14 cellular contexts compared by ENCODE assay signal in genomic region chr15:40285151-40285898, GRCh38. TPM values are rescaled to one million over a fixed set of nuclear protein-coding genes. Genes with fewer than 3 reads are reported as not detected.
DNase-seq lines count a peak whose midpoint lies in the region; ATAC-seq and TF ChIP-seq lines count a peak whose summit lies in the region.
"Had no signal": no experiment of that assay in that cellular context is flagged by ENCODE, and none has a peak within 500 bp of the region (broad histone marks: within the 10 kb centered on the region; RNA-seq: fewer than 3 reads in every experiment).

No MANE protein-coding gene starts in this region.

- H4K20me1 ChIP-seq in IMR-90 (ENCODE audit: insufficient read depth, low read length), result no peaks in the 10 kb centered on the region

- POLR2A ChIA-PET in IMR-90 (lab: Charles Lee; ENCODE audit: unreplicated experiment), result no interaction called here

- dilution Hi-C loops in IMR-90 (cut with HindIII; ENCODE audit: low sequenced_read_pairs, unreplicated experiment), result no loop called here

- H4K8ac ChIP-seq in IMR-90 (ENCODE audit: low read depth in 2 of 2, low read length in 2 of 2), result no peak overlapping the region

- no peak overlapping the region for H3K4me2 ChIP-seq in IMR-90 (ENCODE audit: low read depth, low read length)

- H2BK120ac ChIP-seq in IMR-90 (ENCODE audit: low read depth, low read length), result no peak overlapping the region

- in situ Hi-C loops in IMR-90 (cut with MboI; ENCODE audit: low sequenced_read_pairs), result no loop called here

- no peak overlapping the region for H3K56ac ChIP-seq in IMR-90 (ENCODE audit: extremely low read depth, insufficient read depth, low read length)

- DNase-seq in AG20443 (ENCODE audit: low spot score) (peak; percentile 58), IMR-90 (no peak), choroid plexus epithelial cell (ENCODE audit: low read depth) (peak; percentile 50), NCI-H146 (lab: John Stamatoyannopoulos, UW) (no peak), psoas muscle (no peak)
- DNase-seq: C1 segment of cervical spinal cord, GF-D8, NCI-H2081 treated with DMSO at 0.1 percent for 48 hours had no signal

- no peaks in the 10 kb centered on the region for H3K36me3 ChIP-seq in IMR-90 (ENCODE audit: control insufficient read depth, insufficient read depth, low read length)
- peaks cover 7% of the 10 kb centered on the region for H3K36me3 ChIP-seq in mesodermal cell (ENCODE audit: control insufficient read depth, insufficient read depth, low read length)
- no peaks in the 10 kb centered on the region for H3K36me3 ChIP-seq in psoas muscle (ENCODE audit: insufficient read depth in 1 of 2, low read depth in 1 of 2)

- H3K79me1 ChIP-seq in IMR-90 (ENCODE audit: low read depth in 1 of 2, low read length in 2 of 2), result no peaks in the 10 kb centered on the region

- no peak for TF ChIP-seq POLR2A in IMR-90 (IDR thresholded peaks at IDR 0.05; ENCODE audit: low read depth, low read length)

- no peak overlapping the region for H3K23ac ChIP-seq in IMR-90 (ENCODE audit: low read depth, low read length)

- H3K9me3 ChIP-seq in IMR-90 (ENCODE audit: control insufficient read depth, insufficient read depth, low read length), result no peaks in the 10 kb centered on the region
- no peaks in the 10 kb centered on the region for H3K9me3 ChIP-seq in mesodermal cell (ENCODE audit: control insufficient read depth, low read length)
- no peaks in the 10 kb centered on the region for H3K9me3 ChIP-seq in psoas muscle

- H2AFZ ChIP-seq in IMR-90 (replicated peaks; ENCODE audit: low read length, poor library complexity), result no peak overlapping the region

- ATAC-seq in IMR-90 (ENCODE audit: low read depth), result peak; percentile 35
- no peak for ATAC-seq in GM18861 (IDR thresholded peaks at IDR 0.05; ENCODE audit: unreplicated experiment)
- ATAC-seq in GM18909 (IDR thresholded peaks at IDR 0.05; ENCODE audit: poor library complexity, unreplicated experiment), result no peak
- no peak for ATAC-seq in psoas muscle
- ATAC-seq: activated CD4-positive, CD25-positive, alpha-beta regulatory T cell treated with anti-CD3 and anti-CD28 coated beads, Interleukin-2, amount 50 U/mL, for 24 hours; stimulated activated effector memory CD8-positive, alpha-beta T cell treated with anti-CD3 and anti-CD28 coated beads, Interleukin-12 subunit alpha, Interleukin-12 subunit beta, amount 100 ng/mL, for 72 hours had no signal

- no peak overlapping the region for H3K18ac ChIP-seq in IMR-90 (ENCODE audit: low read depth, low read length)

- CTCF ChIA-PET in IMR-90 (lab: Yijun Ruan, JAX), result interaction anchor here (1.3 kb wide), 1 partner anchor 68 kb away, joined by 3 read pairs; no protein-coding TSS in a partner anchor

- no peak overlapping the region for H2BK20ac ChIP-seq in IMR-90 (ENCODE audit: low read depth, low read length)

- intact Hi-C loops in IMR-90 (cut with micrococcal nuclease), result no loop called here
- intact Hi-C loops in psoas muscle (cut with DNase I), result no loop called here

- no peak overlapping the region for H2AK9ac ChIP-seq in IMR-90 (replicated peaks; ENCODE audit: low read depth, low read length, poor library complexity)

- no peak overlapping the region for H3K27ac ChIP-seq in IMR-90 (ENCODE audit: insufficient read depth, low read length)
- H3K27ac ChIP-seq in mesodermal cell (ENCODE audit: low read depth, low read length, severe bottlenecking), result peak overlapping the region; percentile 57
- H3K27ac ChIP-seq in psoas muscle, result no peak overlapping the region

- H2BK15ac ChIP-seq in IMR-90 (ENCODE audit: low read depth, low read length), result no peak overlapping the region

- peaks cover 9% of the 10 kb centered on the region for H3K4me1 ChIP-seq in IMR-90 (ENCODE audit: control insufficient read depth, insufficient read depth, low read length)
- H3K4me1 ChIP-seq in mesodermal cell (ENCODE audit: control insufficient read depth, insufficient read depth, low read length, poor library complexity, severe bottlenecking), result peaks cover 30% of the 10 kb centered on the region
- peaks cover 12% of the 10 kb centered on the region for H3K4me1 ChIP-seq in psoas muscle

- no peak overlapping the region for H3K4me3 ChIP-seq in IMR-90 (ENCODE audit: insufficient read depth, low read depth, low read length)
- no peak overlapping the region for H3K4me3 ChIP-seq in choroid plexus epithelial cell (ENCODE audit: low read depth, low read length)
- H3K4me3 ChIP-seq in mesodermal cell (ENCODE audit: extremely low read depth, insufficient read depth, low read length, poor library complexity, severe bottlenecking), result no peak overlapping the region
- no peak overlapping the region for H3K4me3 ChIP-seq in psoas muscle
- H3K4me3 ChIP-seq: lung had no signal

- H3K9ac ChIP-seq in IMR-90 (ENCODE audit: low read depth, low read length), result no peak overlapping the region

- BruUV-seq in IMR-90 (replicated peaks; lab: Mats Ljungman, UMichigan), result no TSS peak

- WGBS in IMR-90 (ENCODE audit: extremely low coverage in 2 of 2, insufficient read length in 1 of 2), 2 experiments, result 71% methylated on average over 3 of the region's 5 CpGs; no CpG with 5 or more reads in 1 of the 2 experiments
- WGBS in mesodermal cell (ENCODE audit: insufficient coverage in 2 of 2), 2 experiments, result 31 to 34% methylated on average over 4 of the region's 5 CpGs
- WGBS in psoas muscle, 3 donors, result 81 to 87% (median 83%) methylated on average over 5 of the region's 5 CpGs

- H3K14ac ChIP-seq in IMR-90 (replicated peaks; ENCODE audit: low read depth, low read length), result no peak overlapping the region

- no peak overlapping the region for H3K4ac ChIP-seq in IMR-90 (ENCODE audit: low read depth, low read length)

- TF ChIP-seq RAD21 in IMR-90 (IDR thresholded peaks at IDR 0.05; ENCODE audit: low read length), result no peak

- H4K91ac ChIP-seq in IMR-90 (ENCODE audit: insufficient read depth, low read depth, low read length), result no peak overlapping the region

- H4K5ac ChIP-seq in IMR-90 (ENCODE audit: low read depth, low read length), result no peak overlapping the region

- no peaks in the 10 kb centered on the region for H3K9me1 ChIP-seq in IMR-90 (ENCODE audit: insufficient read depth, low read length)

- H2AK5ac ChIP-seq in IMR-90 (ENCODE audit: low read depth, low read length), result no peak overlapping the region

- TF ChIP-seq CTCF in IMR-90 (conservative IDR thresholded peaks at IDR 0.05; ENCODE audit: low read depth, low read length) (no peak), choroid plexus epithelial cell (conservative IDR thresholded peaks at IDR 0.05; ENCODE audit: low read depth, low read length) (no peak), psoas muscle (IDR thresholded peaks at IDR 0.05) (no peak)

- H3K27me3 ChIP-seq in IMR-90 (ENCODE audit: control insufficient read depth, insufficient read depth, low read length), result peaks cover 66% of the 10 kb centered on the region
- peaks cover 0 to 32% (median 30%) of the 10 kb centered on the region in 3 donors for H3K27me3 ChIP-seq in psoas muscle (ENCODE audit: insufficient read depth in 3 of 3, low read length in 2 of 3)

- H2BK5ac ChIP-seq in IMR-90 (ENCODE audit: low read depth, low read length, poor library complexity, severe bottlenecking), result no peak overlapping the region

RNA-seq across cellular contexts. Expression of gene ANKRD63, which starts 2.5 kb away (rescaled TPM):
- total RNA-seq in IMR-90 (2012; rRNA removed) (under 0.01 TPM in 1 of 2 replicates, not detected in the other), psoas muscle (not detected)
- polyA plus RNA-seq in IMR-90 (2012; rRNA removed) (not detected in 2 replicates), psoas muscle (not detected)
- not detected in 2 replicates for polyA plus RNA-seq in IMR-90 (2012; cell fraction: cytosol; rRNA removed)
- polyA plus RNA-seq in IMR-90 (2012; cell fraction: nucleus; rRNA removed; ENCODE audit: low replicate concordance), result 0.05 TPM in 1 of 2 replicates, not detected in the other
- polyA plus RNA-seq in mesodermal cell (2013, experiment 1 of 2), result 1.1 TPM
- 0.30 TPM for polyA plus RNA-seq in mesodermal cell (2013, experiment 2 of 2)
- total RNA-seq: lung had no signal
- polyA plus RNA-seq: lung had no signal

RNA-seq across cellular contexts. Expression of gene PLCB2, which starts 22.4 kb away (rescaled TPM):
- total RNA-seq in IMR-90 (2012; rRNA removed) (0.18 and 0.28 TPM in 2 replicates), psoas muscle (1 to 10 TPM; 1.7 to 4.6 (median 3.5) TPM)
- polyA plus RNA-seq in IMR-90 (2012; rRNA removed) (0.87 and 1.4 TPM in 2 replicates), psoas muscle (1 to 10 TPM in 2 of 3 donors, under 1 TPM in 1; 0.73 to 2.0 (median 1.6) TPM)
- 0.45 and 0.78 TPM in 2 replicates for polyA plus RNA-seq in IMR-90 (2012; cell fraction: cytosol; rRNA removed)
- 2.8 and 3.8 TPM in 2 replicates for polyA plus RNA-seq in IMR-90 (2012; cell fraction: nucleus; rRNA removed; ENCODE audit: low replicate concordance)
- 32.5 TPM for polyA plus RNA-seq in mesodermal cell (2013, experiment 1 of 2)
- polyA plus RNA-seq in mesodermal cell (2013, experiment 2 of 2), result 19.1 TPM

RNA-seq across cellular contexts. Expression of gene INAFM2, which starts 38.2 kb away (rescaled TPM):
- total RNA-seq in IMR-90 (2012; rRNA removed) (10.4 and 13.1 TPM in 2 replicates), psoas muscle (10 to 100 TPM; 22.3 to 32.4 (median 28.9) TPM)
- polyA plus RNA-seq in IMR-90 (2012; rRNA removed) (11.7 and 14.0 TPM in 2 replicates), psoas muscle (10 to 100 TPM in 1 of 3 donors, 1 to 10 TPM in 2; 5.8 to 14.5 (median 7.9) TPM)
- polyA plus RNA-seq in IMR-90 (2012; cell fraction: cytosol; rRNA removed), result 4.2 and 6.0 TPM in 2 replicates
- 6.6 and 18.3 TPM in 2 replicates for polyA plus RNA-seq in IMR-90 (2012; cell fraction: nucleus; rRNA removed; ENCODE audit: low replicate concordance)
- polyA plus RNA-seq in mesodermal cell (2013, experiment 1 of 2), result 23.6 TPM
- 24.0 TPM for polyA plus RNA-seq in mesodermal cell (2013, experiment 2 of 2)

RNA-seq across cellular contexts. Expression of gene PAK6, which starts 46.5 kb away (rescaled TPM):
- not detected in 2 replicates for total RNA-seq in IMR-90 (2012; rRNA removed)
- 0.21 TPM in 1 of 2 replicates, not detected in the other for polyA plus RNA-seq in IMR-90 (2012; rRNA removed)
- polyA plus RNA-seq in IMR-90 (2012; cell fraction: cytosol; rRNA removed), result 0.07 TPM in 1 of 2 replicates, not detected in the other
- 0.13 and 0.14 TPM in 2 replicates for polyA plus RNA-seq in IMR-90 (2012; cell fraction: nucleus; rRNA removed; ENCODE audit: low replicate concordance)
- polyA plus RNA-seq in mesodermal cell (2013, experiment 1 of 2), result 0.88 TPM
- polyA plus RNA-seq in mesodermal cell (2013, experiment 2 of 2), result 0.46 TPM
- total RNA-seq in psoas muscle, result 1 to 10 TPM in 2 of 4 donors, under 1 TPM in 2; 0.44 to 3.0 (median 1.2) TPM
- 1 to 10 TPM in 1 of 3 donors, under 1 TPM in 2; 0.03 to 1.1 (median 0.47) TPM for polyA plus RNA-seq in psoas muscle

RNA-seq across cellular contexts. Expression of gene CCDC9B, which starts 55.4 kb away (rescaled TPM):
- 19.7 and 30.0 TPM in 2 replicates for total RNA-seq in IMR-90 (2012; rRNA removed)
- 26.0 and 30.9 TPM in 2 replicates for polyA plus RNA-seq in IMR-90 (2012; rRNA removed)
- 7.0 and 19.7 TPM in 2 replicates for polyA plus RNA-seq in IMR-90 (2012; cell fraction: cytosol; rRNA removed)
- polyA plus RNA-seq in IMR-90 (2012; cell fraction: nucleus; rRNA removed; ENCODE audit: low replicate concordance), result 52.6 and 88.0 TPM in 2 replicates
- 0.48 TPM for polyA plus RNA-seq in mesodermal cell (2013, experiment 1 of 2)
- 0.46 TPM for polyA plus RNA-seq in mesodermal cell (2013, experiment 2 of 2)
- total RNA-seq in psoas muscle, result 100 to 1,000 TPM in 3 of 4 donors, 10 to 100 TPM in 1; 87.0 to 161 (median 129) TPM
- polyA plus RNA-seq in psoas muscle, result 10 to 100 TPM; 14.5 to 50.5 (median 23.2) TPM

Comparison
In these comparisons a context has a peak if more than half of its experiments do, and no peak if none do; other contexts are left out.
1. DNase-seq: peak in AG20443 (single experiment) and choroid plexus epithelial cell (single experiment); none in IMR-90 (single experiment), NCI-H146 (single experiment) and psoas muscle (0 of 2).